Comparison of ENCODE assay signal across 29 cellular contexts in genomic region chr20:32532246-32532645, GRCh38. TPM values are rescaled to one million over a fixed set of nuclear protein-coding genes. Genes with fewer than 3 reads are reported as not detected.
A peak's percentile ranks its signal among the peaks of the same experiment; 100 is the strongest.
DNase-seq lines count a peak whose midpoint lies in the region; ATAC-seq and TF ChIP-seq lines count a peak whose summit lies in the region.
"Had no signal": no experiment of that assay in that cellular context is flagged by ENCODE, and none has a peak within 500 bp of the region (broad histone marks: within the 10 kb centered on the region; RNA-seq: fewer than 3 reads in every experiment).

No MANE protein-coding gene starts in this region.

- peaks cover 66% of the 10 kb centered on the region for H3K4me1 Mint-ChIP-seq in activated naive CD8-positive, alpha-beta T cell treated with anti-CD3 and anti-CD28 coated beads, Interleukin-2, amount 10 ng/mL, durations not matched to agents 7 days and 5 days
- peaks cover 66 to 82% of the 10 kb centered on the region in 2 donors for H3K4me1 Mint-ChIP-seq in natural killer cell

- H3K4me1 ChIP-seq in DND-41 (ENCODE audit: insufficient read depth, low read length) = peaks cover 55% of the 10 kb centered on the region

- no peak overlapping the region for H3K4me3 ChIP-seq in DND-41 (ENCODE audit: low read depth in 1 of 2, low read length in 2 of 2)
- H3K4me3 ChIP-seq: esophagus squamous epithelium, GM23338, hepatocyte, left ventricle myocardium inferior, ovary, skin epidermis had no signal

- POLR2A ChIA-PET in activated naive CD8-positive, alpha-beta T cell treated with anti-CD3 and anti-CD28 coated beads, Interleukin-2, amount 10 ng/mL, durations not matched to agents 7 days and 5 days (lab: Charles Lee) = interaction anchor here (1.1 kb wide), 1 partner anchor 209 kb away, joined by 3 read pairs; no protein-coding TSS in a partner anchor

- peaks cover 53% of the 10 kb centered on the region for H3K79me2 ChIP-seq in DND-41 (ENCODE audit: insufficient read depth, low read length)

- H3K9me3 Mint-ChIP-seq in activated naive CD8-positive, alpha-beta T cell treated with anti-CD3 and anti-CD28 coated beads, Interleukin-2, amount 10 ng/mL, durations not matched to agents 7 days and 5 days = no peaks in the 10 kb centered on the region
- no peaks in the 10 kb centered on the region for H3K9me3 Mint-ChIP-seq in natural killer cell
- H3K9me3 Mint-ChIP-seq: GM23338, mesothelial cell of epicardium, nephron had no signal

- H3K27ac ChIP-seq in DND-41 (ENCODE audit: low read length) = peak overlapping the region; percentile 31
- H3K27ac ChIP-seq: 22Rv1, esophagus squamous epithelium, hepatocyte, left ventricle myocardium inferior, ovary had no signal

- peaks cover 4% of the 10 kb centered on the region; the same call in 1 of the 2 replicates for H4K20me1 ChIP-seq in DND-41 (ENCODE audit: insufficient read depth, low read length)

- no peak overlapping the region for H3K4me2 ChIP-seq in DND-41 (ENCODE audit: insufficient read depth, low read length)
- H3K4me2 ChIP-seq: GM23338, hepatocyte had no signal

- H3K9me3 ChIP-seq in DND-41 (ENCODE audit: insufficient read depth, low read length, severe bottlenecking) = no peaks in the 10 kb centered on the region
- H3K9me3 ChIP-seq: esophagus squamous epithelium, left ventricle myocardium inferior, ovary had no signal

- no peak overlapping the region for H3K9ac ChIP-seq in DND-41 (ENCODE audit: low read depth, low read length)

- no peaks in the 10 kb centered on the region for H3K27me3 ChIP-seq in DND-41 (ENCODE audit: insufficient read depth, low read length, poor library complexity)
- H3K27me3 ChIP-seq: hepatocyte, ovary had no signal

- TF ChIP-seq CTCF in DND-41 (IDR thresholded peaks at IDR 0.05; ENCODE audit: borderline replicate concordance, extremely low read depth, low read length, poor library complexity, severe bottlenecking) = no peak
- TF ChIP-seq CTCF in natural killer cell (IDR thresholded peaks at IDR 0.05) = no peak

- intact Hi-C loops in natural killer cell (cut with micrococcal nuclease) = loop anchor here (10.0 kb wide), 1 partner anchor 47 kb away; no protein-coding TSS in a partner anchor

- DNase-seq in NCI-H1417 (lab: John Stamatoyannopoulos, UW) (peak in 2 of 3 experiments; percentile 16 to 42), NCI-H1417 treated with DMSO at 0.1 percent for 48 hours (lab: John Stamatoyannopoulos, UW) (no peak), DND-41 (no peak), natural killer cell (no peak), glomerular visceral epithelial cell (ENCODE audit: extremely low spot score) (no peak), SIG-M5 treated with dmso at 0.1 percent for 504 hours (lab: John Stamatoyannopoulos, UW; ENCODE audit: unreplicated experiment) (no peak)
- no peak for DNase-seq in activated naive CD8-positive, alpha-beta T cell treated with anti-CD3 and anti-CD28 coated beads, Interleukin-2, amount 10 ng/mL, durations not matched to agents 7 days and 5 days
- DNase-seq in activated CD8-positive, alpha-beta memory T cell treated with anti-CD3 and anti-CD28 coated beads, Interleukin-2, amount 50 U/mL, for 4 hours = no peak
- DNase-seq: activated naive CD4-positive, alpha-beta T cell treated with anti-CD3 and anti-CD28 coated beads, Interleukin-2, amount 50 U/mL, for 16 hours; activated T-cell treated with anti-CD3 and anti-CD28 coated beads, Interleukin-2, amount 50 U/mL, for 48 hours; caudate nucleus; DMS153; esophagus squamous epithelium; foreskin melanocyte; KBM-7; left ventricle myocardium inferior; NCI-H1436; NCI-H2107; NCI-H446 treated with DMSO at 0.1 percent for 48 hours; ovary; retina; RPMI8226; T-helper 1 cell had no signal

- no peaks in the 10 kb centered on the region for H3K27me3 Mint-ChIP-seq in activated naive CD8-positive, alpha-beta T cell treated with anti-CD3 and anti-CD28 coated beads, Interleukin-2, amount 10 ng/mL, durations not matched to agents 7 days and 5 days
- no peaks in the 10 kb centered on the region for H3K27me3 Mint-ChIP-seq in natural killer cell (ENCODE audit: low read depth in 2 of 2)

- H3K36me3 ChIP-seq in DND-41 (ENCODE audit: insufficient read depth, low read length) = peaks cover 6% of the 10 kb centered on the region; the same call in 1 of the 2 replicates
- H3K36me3 ChIP-seq: esophagus squamous epithelium, left ventricle myocardium inferior, ovary had no signal

- H2AFZ ChIP-seq in DND-41 (ENCODE audit: low read depth, low read length) = no peak overlapping the region
- H2AFZ ChIP-seq: GM23338, hepatocyte had no signal

- no peak overlapping the region for H3K4me3 Mint-ChIP-seq in activated naive CD8-positive, alpha-beta T cell treated with anti-CD3 and anti-CD28 coated beads, Interleukin-2, amount 10 ng/mL, durations not matched to agents 7 days and 5 days
- no peak overlapping the region for H3K4me3 Mint-ChIP-seq in natural killer cell
- H3K4me3 Mint-ChIP-seq: GM23338, mesothelial cell of epicardium, nephron had no signal

- peak overlapping the region; percentile 68 for H3K27ac Mint-ChIP-seq in activated naive CD8-positive, alpha-beta T cell treated with anti-CD3 and anti-CD28 coated beads, Interleukin-2, amount 10 ng/mL, durations not matched to agents 7 days and 5 days
- H3K27ac Mint-ChIP-seq in natural killer cell = peak overlapping the region; percentile 89 to 91
- H3K27ac Mint-ChIP-seq: GM23338, mesothelial cell of epicardium, nephron had no signal

- ATAC-seq in DND-41 (ENCODE audit: insufficient read depth, low read depth) (no peak), natural killer cell (no peak)
- no peak for ATAC-seq in activated naive CD8-positive, alpha-beta T cell treated with anti-CD3 and anti-CD28 coated beads, Interleukin-2, amount 10 ng/mL, durations not matched to agents 7 days and 5 days (ENCODE audit: low read depth)
- ATAC-seq: GM23338 had no signal

- peaks cover 3% of the 10 kb centered on the region for H3K36me3 Mint-ChIP-seq in activated naive CD8-positive, alpha-beta T cell treated with anti-CD3 and anti-CD28 coated beads, Interleukin-2, amount 10 ng/mL, durations not matched to agents 7 days and 5 days
- H3K36me3 Mint-ChIP-seq in natural killer cell = no peaks in the 10 kb centered on the region
- H3K36me3 Mint-ChIP-seq: mesothelial cell of epicardium had no signal

RNA-seq across cellular contexts. Expression of gene NOL4L, which starts 52.9 kb away (rescaled TPM):
- total RNA-seq in activated naive CD8-positive, alpha-beta T cell treated with anti-CD3 and anti-CD28 coated beads, Interleukin-2, amount 10 ng/mL, durations not matched to agents 7 days and 5 days = 10 to 100 TPM; 39.1 to 41.1 TPM
- 100 to 1,000 TPM; 101 to 136 (median 114) TPM for total RNA-seq in natural killer cell

Comparison
In these comparisons a context has a peak if more than half of its experiments do, and no peak if none do; other contexts are left out.
1. DNase-seq: peak in NCI-H1417 (2 of 3); none in NCI-H1417 treated with DMSO at 0.1 percent for 48 hours (single experiment), DND-41 (single experiment), activated naive CD8-positive, alpha-beta T cell treated with anti-CD3 and anti-CD28 coated beads, Interleukin-2, amount 10 ng/mL, durations not matched to agents 7 days and 5 days (single experiment), natural killer cell (single experiment), glomerular visceral epithelial cell (single experiment), SIG-M5 treated with dmso at 0.1 percent for 504 hours (single experiment) and activated CD8-positive, alpha-beta memory T cell treated with anti-CD3 and anti-CD28 coated beads, Interleukin-2, amount 50 U/mL, for 4 hours (single experiment).